ENCODE assay signal across 32 cellular contexts in the genomic region with DNA sequence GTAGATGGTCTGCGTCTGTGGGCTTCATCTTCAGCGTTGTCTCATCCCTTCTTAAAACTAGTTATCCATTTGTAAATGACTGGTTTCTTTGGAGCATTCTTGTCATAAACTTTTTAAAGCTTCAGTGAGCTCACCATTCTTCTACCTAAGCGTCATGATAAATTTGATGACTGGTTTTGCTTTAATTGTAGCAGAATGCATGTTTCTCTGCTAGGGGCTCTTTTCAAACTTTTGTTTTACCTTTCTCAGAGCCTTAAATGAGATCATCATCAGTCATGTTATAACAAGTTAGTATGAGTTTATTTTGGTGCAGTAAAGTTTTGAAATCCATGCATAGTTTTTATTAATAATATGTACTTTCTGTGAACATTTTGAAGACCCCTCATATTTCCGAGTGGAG. TPM values are rescaled to one million over a fixed set of nuclear protein-coding genes. Genes with fewer than 3 reads are reported as not detected.
"Had no signal": no experiment of that assay in that cellular context is flagged by ENCODE, and none has a peak within 500 bp of the region (broad histone marks: within the 10 kb centered on the region; RNA-seq: fewer than 3 reads in every experiment).

No MANE protein-coding gene starts in this region.

- H3K4me3 ChIP-seq: ascending aorta had no signal

- H3K4me3 Mint-ChIP-seq: activated B cell treated with CpG ODN at 0.5 μM for 24 hours; activated CD4-positive, alpha-beta memory T cell treated with anti-CD3 and anti-CD28 coated beads for 36 hours; activated CD4-positive, alpha-beta T cell treated with anti-CD3 and anti-CD28 coated beads, Interleukin-2, amount 10 ng/mL, durations not matched to agents 24 days and 14 days; activated CD8-positive, alpha-beta T cell treated with anti-CD3 and anti-CD28 coated beads for 36 hours; activated naive CD4-positive, alpha-beta T cell treated with anti-CD3 and anti-CD28 coated beads, Interleukin-2, amount 10 ng/mL, durations not matched to agents 7 days and 5 days; activated naive CD4-positive, alpha-beta T cell treated with anti-CD3 and anti-CD28 coated beads, Interleukin-2, amount 50 U/mL, for 24 hours; activated naive CD8-positive, alpha-beta T cell; activated naive CD8-positive, alpha-beta T cell treated with anti-CD3 and anti-CD28 coated beads, Interleukin-2, amount 10 ng/mL, durations not matched to agents 7 days and 5 days; activated naive CD8-positive, alpha-beta T cell treated with anti-CD3 and anti-CD28 coated beads, Interleukin-2, amount 50 U/mL, for 24 hours; activated T-cell treated with anti-CD3 and anti-CD28 coated beads, Interleukin-2, amount 50 U/mL, for 24 hours; brain; T-helper 1 cell treated with Interleukin-12 subunit alpha and Interleukin-12 subunit beta and Interleukin-4 antibody, amounts not matched to agents 30 μg/mL and 1 μg/mL, for 36 hours; T-helper 2 cell treated with Interferon-gamma antibody and Interleukin-4, amounts not matched to agents 5 μg/mL and 100 μg/mL, for 36 hours had no signal

- H3K36me3 ChIP-seq: ascending aorta had no signal

- DNase-seq: activated B cell treated with CpG ODN at 0.5 μM for 24 hours; activated CD4-positive, alpha-beta memory T cell treated with anti-CD3 and anti-CD28 coated beads for 36 hours; activated CD4-positive, alpha-beta T cell treated with anti-CD3 and anti-CD28 coated beads for 4 hours; activated CD4-positive, alpha-beta T cell treated with anti-CD3 and anti-CD28 coated beads, Interleukin-2, amount 10 ng/mL, durations not matched to agents 24 days and 14 days; activated CD4-positive, alpha-beta T cell treated with anti-CD3 and anti-CD28 coated beads, Interleukin-2, amount 50 U/mL, for 1 hour; activated CD4-positive, alpha-beta T cell treated with anti-CD3 and anti-CD28 coated beads, Interleukin-2, amount 50 U/mL, for 4 hours; activated CD4-positive, CD25-positive, alpha-beta regulatory T cell treated with anti-CD3 and anti-CD28 coated beads, Interleukin-2, amount 50 U/mL, for 72 hours; activated CD8-positive, alpha-beta memory T cell treated with anti-CD3 and anti-CD28 coated beads, Interleukin-2, amount 50 U/mL, for 4 hours; activated CD8-positive, alpha-beta T cell treated with anti-CD3 and anti-CD28 coated beads for 36 hours; activated effector memory CD4-positive, alpha-beta T cell treated with Interleukin-2 at 50 U/mL for 16 hours; activated gamma-delta T cell; activated naive CD4-positive, alpha-beta T cell treated with anti-CD3 and anti-CD28 coated beads, Interleukin-2, amount 10 ng/mL, durations not matched to agents 7 days and 5 days; activated naive CD4-positive, alpha-beta T cell treated with Interleukin-2 at 50 U/mL for 16 hours; activated naive CD8-positive, alpha-beta T cell treated with anti-CD3 and anti-CD28 coated beads, Interleukin-2, amount 10 ng/mL, durations not matched to agents 7 days and 5 days; activated naive CD8-positive, alpha-beta T cell treated with anti-CD3 and anti-CD28 coated beads, Interleukin-2, amount 50 U/mL, for 24 hours; activated T-cell treated with anti-CD3 and anti-CD28 coated beads, Interleukin-2, amount 50 U/mL, for 24 hours; activated T-cell treated with anti-CD3 and anti-CD28 coated beads, Interleukin-2, amount 50 U/mL, for 48 hours; amygdala; anterior cingulate cortex; central memory CD4-positive, alpha-beta T cell; T-helper 1 cell; T-helper 2 cell; T-helper 9 cell had no signal

- H3K9me3 Mint-ChIP-seq: activated CD4-positive, alpha-beta T cell treated with anti-CD3 and anti-CD28 coated beads, Interleukin-2, amount 10 ng/mL, durations not matched to agents 24 days and 14 days; activated naive CD4-positive, alpha-beta T cell treated with anti-CD3 and anti-CD28 coated beads, Interleukin-2, amount 50 U/mL, for 24 hours; activated naive CD8-positive, alpha-beta T cell treated with anti-CD3 and anti-CD28 coated beads, Interleukin-2, amount 10 ng/mL, durations not matched to agents 7 days and 5 days; activated T-helper 2 cell treated with anti-CD3 and anti-CD28 coated beads, Interferon-gamma antibody, Interleukin-2, Interleukin-4, amounts not matched to agents 10 μg/mL and 5 μg/mL and 100 μg/mL, durations not matched to agents 14 hours and 24 hours and 36 hours; T-helper 1 cell treated with Interleukin-12 subunit alpha and Interleukin-12 subunit beta and Interleukin-4 antibody, amounts not matched to agents 30 μg/mL and 1 μg/mL, for 36 hours had no signal

- H3K36me3 Mint-ChIP-seq: activated CD4-positive, alpha-beta memory T cell treated with anti-CD3 and anti-CD28 coated beads for 36 hours; activated naive CD4-positive, alpha-beta T cell treated with anti-CD3 and anti-CD28 coated beads, Interleukin-2, amount 10 ng/mL, durations not matched to agents 7 days and 5 days; activated naive CD4-positive, alpha-beta T cell treated with anti-CD3 and anti-CD28 coated beads, Interleukin-2, amount 50 U/mL, for 24 hours; activated naive CD8-positive, alpha-beta T cell; activated naive CD8-positive, alpha-beta T cell treated with anti-CD3 and anti-CD28 coated beads, Interleukin-2, amount 10 ng/mL, durations not matched to agents 7 days and 5 days; brain had no signal

- H3K27me3 ChIP-seq: ascending aorta had no signal

- ATAC-seq: activated CD8-positive, alpha-beta T cell treated with anti-CD3 and anti-CD28 coated beads for 36 hours; activated naive CD8-positive, alpha-beta T cell treated with anti-CD3 and anti-CD28 coated beads, Interleukin-2, amount 50 U/mL, for 24 hours had no signal

- H3K4me1 Mint-ChIP-seq: activated B cell treated with CpG ODN at 0.5 μM for 24 hours; activated CD4-positive, alpha-beta T cell treated with anti-CD3 and anti-CD28 coated beads, Interleukin-2, amount 10 ng/mL, durations not matched to agents 24 days and 14 days; activated naive CD4-positive, alpha-beta T cell treated with anti-CD3 and anti-CD28 coated beads, Interleukin-2, amount 10 ng/mL, durations not matched to agents 7 days and 5 days; activated naive CD4-positive, alpha-beta T cell treated with anti-CD3 and anti-CD28 coated beads, Interleukin-2, amount 50 U/mL, for 24 hours; activated naive CD8-positive, alpha-beta T cell treated with anti-CD3 and anti-CD28 coated beads, Interleukin-2, amount 10 ng/mL, durations not matched to agents 7 days and 5 days; activated naive CD8-positive, alpha-beta T cell treated with anti-CD3 and anti-CD28 coated beads, Interleukin-2, amount 50 U/mL, for 24 hours had no signal

- H3K27ac Mint-ChIP-seq: activated B cell treated with CpG ODN at 0.5 μM for 24 hours; activated CD4-positive, alpha-beta memory T cell treated with anti-CD3 and anti-CD28 coated beads for 36 hours; activated CD4-positive, alpha-beta T cell treated with anti-CD3 and anti-CD28 coated beads, Interleukin-2, amount 10 ng/mL, durations not matched to agents 24 days and 14 days; activated CD8-positive, alpha-beta T cell treated with anti-CD3 and anti-CD28 coated beads for 36 hours; activated naive CD4-positive, alpha-beta T cell treated with anti-CD3 and anti-CD28 coated beads, Interleukin-2, amount 10 ng/mL, durations not matched to agents 7 days and 5 days; activated naive CD4-positive, alpha-beta T cell treated with anti-CD3 and anti-CD28 coated beads, Interleukin-2, amount 50 U/mL, for 24 hours; activated naive CD8-positive, alpha-beta T cell; activated naive CD8-positive, alpha-beta T cell treated with anti-CD3 and anti-CD28 coated beads, Interleukin-2, amount 10 ng/mL, durations not matched to agents 7 days and 5 days; activated naive CD8-positive, alpha-beta T cell treated with anti-CD3 and anti-CD28 coated beads, Interleukin-2, amount 50 U/mL, for 24 hours; activated T-cell treated with anti-CD3 and anti-CD28 coated beads, Interleukin-2, amount 50 U/mL, for 24 hours; activated T-helper 2 cell treated with anti-CD3 and anti-CD28 coated beads, Interferon-gamma antibody, Interleukin-2, Interleukin-4, amounts not matched to agents 10 μg/mL and 5 μg/mL and 100 μg/mL, durations not matched to agents 14 hours and 24 hours and 36 hours; brain; T-helper 1 cell treated with Interleukin-12 subunit alpha and Interleukin-12 subunit beta and Interleukin-4 antibody, amounts not matched to agents 30 μg/mL and 1 μg/mL, for 36 hours; T-helper 2 cell treated with Interferon-gamma antibody and Interleukin-4, amounts not matched to agents 5 μg/mL and 100 μg/mL, for 36 hours had no signal

- H3K27ac ChIP-seq: ascending aorta, VCaP had no signal

- H3K4me1 ChIP-seq: ascending aorta had no signal

- H3K9me3 ChIP-seq: ascending aorta had no signal

RNA-seq across cellular contexts. Expression of a gene that starts 6.3 kb away (rescaled TPM):
- total RNA-seq: activated B cell treated with CpG ODN at 0.5 μM for 24 hours; activated CD4-positive, alpha-beta memory T cell treated with anti-CD3 and anti-CD28 coated beads for 36 hours; activated CD4-positive, alpha-beta T cell treated with anti-CD3 and anti-CD28 coated beads, Interleukin-2, amount 10 ng/mL, durations not matched to agents 24 days and 14 days; activated CD8-positive, alpha-beta memory T cell treated with anti-CD3 and anti-CD28 coated beads for 36 hours; activated CD8-positive, alpha-beta T cell treated with anti-CD3 and anti-CD28 coated beads for 36 hours; activated naive CD8-positive, alpha-beta T cell treated with anti-CD3 and anti-CD28 coated beads, Interleukin-2, amount 10 ng/mL, durations not matched to agents 7 days and 5 days; activated T-helper 2 cell treated with anti-CD3 and anti-CD28 coated beads, Interferon-gamma antibody, Interleukin-2, Interleukin-4, amounts not matched to agents 10 μg/mL and 5 μg/mL and 100 μg/mL, durations not matched to agents 14 hours and 24 hours and 36 hours had no signal
